Comparison of ENCODE assay signal across 15 cellular contexts in the genomic region with DNA sequence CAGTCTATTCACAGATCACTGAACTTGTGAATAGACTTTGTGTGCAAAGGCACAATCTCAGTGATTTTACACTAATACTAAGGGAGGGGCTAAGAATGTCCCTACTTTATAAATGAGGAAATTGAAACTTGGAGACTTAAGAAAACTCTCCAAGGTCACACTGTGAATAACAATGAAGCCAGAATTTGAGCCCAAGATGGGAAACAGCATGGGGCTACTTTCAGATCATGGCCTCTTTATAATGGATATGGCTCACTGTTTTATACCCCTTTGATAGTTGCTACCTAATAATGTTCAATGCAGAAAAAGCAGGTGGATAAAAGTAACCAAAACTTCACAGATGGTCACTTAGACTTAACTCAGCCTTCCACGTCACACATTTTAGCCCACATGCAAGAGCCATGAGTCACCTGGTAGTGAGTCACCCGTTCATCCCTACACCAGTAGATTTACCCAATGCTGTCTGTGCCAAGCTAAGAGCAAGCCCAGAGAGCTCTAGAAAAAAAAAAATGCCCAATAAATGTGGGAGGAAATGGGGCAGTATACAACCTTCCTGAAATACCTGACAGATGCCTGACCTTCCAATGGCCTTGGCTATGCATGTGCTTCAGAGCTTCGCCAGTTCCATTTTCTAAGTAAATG.
DNase-seq lines count a peak whose midpoint lies in the region; ATAC-seq, FAIRE-seq and TF ChIP-seq lines count a peak whose summit lies in the region.
"Had no signal": no experiment of that assay in that cellular context is flagged by ENCODE, and none has a peak within 500 bp of the region (broad histone marks: within the 10 kb centered on the region; RNA-seq: fewer than 3 reads in every experiment).

No MANE protein-coding gene starts in this region.

- POLR2A ChIA-PET in A549 (lab: Yijun Ruan, JAX), result no interaction called here

- H3K9me3 ChIP-seq in A549, result no peaks in the 10 kb centered on the region
- H3K9me3 ChIP-seq in SJSA1 (replicated peaks), result no peaks in the 10 kb centered on the region
- H3K9me3 ChIP-seq in sigmoid colon, result peaks cover 0 to 2% (median 0%) of the 10 kb centered on the region in 4 donors

- TF ChIP-seq EP300 in A549 (IDR thresholded peaks at IDR 0.05) (no peak), sigmoid colon (IDR thresholded peaks at IDR 0.05) (no peak)

- CTCF ChIA-PET in A549 (lab: Yijun Ruan, JAX), result no interaction called here

- no peak for ATAC-seq in A549
- ATAC-seq in GM21576 (IDR thresholded peaks at IDR 0.05; ENCODE audit: unreplicated experiment), result no peak

- peak in 1 of 2 experiments; percentile 18 for DNase-seq in A549 (ENCODE audit: low read depth in 1 of 2, low spot score in 1 of 2)
- peak; percentile 7 for DNase-seq in HK-2 (ENCODE audit: unreplicated experiment)
- DNase-seq in SJSA1 (ENCODE audit: low read depth in 1 of 2, low spot score in 2 of 2), result peak; percentile 30 to 49
- peak; percentile 82 for DNase-seq in islet precursor cell
- no peak for DNase-seq in sigmoid colon
- DNase-seq in NCI-H2171 treated with DMSO at 0.1 percent for 48 hours (lab: John Stamatoyannopoulos, UW), result no peak
- no peak for DNase-seq in mesenteric fat pad (ENCODE audit: low spot score)
- DNase-seq: activated naive CD4-positive, alpha-beta T cell treated with anti-CD3 and anti-CD28 coated beads, Interleukin-2, amount 10 ng/mL, durations not matched to agents 7 days and 5 days; cerebellar nuclear complex; erythroblast; NCI-H1417 treated with DMSO at 0.1 percent for 48 hours; NCI-H524 treated with DMSO at 0.1 percent for 48 hours; SHP77 treated with DMSO at 0.1 percent for 48 hours; stimulated activated CD4-positive, alpha-beta T cell treated with anti-CD3 and anti-CD28 coated beads, Interleukin-12 subunit alpha, Interleukin-12 subunit beta, amount 100 ng/mL, for 4 hours had no signal

- H3K4me3 ChIP-seq in A549 (no peak overlapping the region), SJSA1 (no peak overlapping the region), sigmoid colon (no peak overlapping the region)

- TF ChIP-seq POLR2A in A549 (IDR thresholded peaks at IDR 0.05; ENCODE audit: low read length), result no peak
- TF ChIP-seq POLR2A in sigmoid colon (IDR thresholded peaks at IDR 0.05), result no peak

- H3K27me3 ChIP-seq in SJSA1 (replicated peaks), result no peaks in the 10 kb centered on the region
- no peaks in the 10 kb centered on the region for H3K27me3 ChIP-seq in sigmoid colon

- H3K4me1 ChIP-seq in A549 (no peaks in the 10 kb centered on the region), SJSA1 (replicated peaks) (peaks cover 9% of the 10 kb centered on the region), sigmoid colon (no peaks in the 10 kb centered on the region)

- no peak for TF ChIP-seq RAD21 in A549 (conservative IDR thresholded peaks at IDR 0.05 in 1 of 2, IDR thresholded peaks at IDR 0.05 in 1 of 2)

- TF ChIP-seq CTCF in A549 (IDR thresholded peaks at IDR 0.05) (no peak), sigmoid colon (IDR thresholded peaks at IDR 0.05) (no peak)

- H3K36me3 ChIP-seq in SJSA1 (no peaks in the 10 kb centered on the region), sigmoid colon (no peaks in the 10 kb centered on the region)

- 0% methylated on average over 3 of the region's 3 CpGs for WGBS in A549 (ENCODE audit: missing lambda C conversion rate)
- WGBS in sigmoid colon, 2 donors, result 67 to 83% methylated on average over 3 of the region's 3 CpGs

- H3K27ac ChIP-seq in A549 (no peak overlapping the region), SJSA1 (no peak overlapping the region), sigmoid colon (no peak overlapping the region)

- FAIRE-seq in A549 (lab: Jason Lieb, UNC), result no peak

- intact Hi-C loops in sigmoid colon (cut with DNase I), result no loop called here

- H3K4me2 ChIP-seq in A549, result no peak overlapping the region

TF ChIP-seq in A549, 52 proteins besides CTCF, POLR2A, EP300 and RAD21:
- TF ChIP-seq FOSL2 (IDR thresholded peaks at IDR 0.05) (no peak), FOSL2 (CRISPR knock-in tag; IDR thresholded peaks at IDR 0.05) (peak; percentile 26; the same call in 1 of the 2 replicates)
- TF ChIP-seq, protein P1, sequence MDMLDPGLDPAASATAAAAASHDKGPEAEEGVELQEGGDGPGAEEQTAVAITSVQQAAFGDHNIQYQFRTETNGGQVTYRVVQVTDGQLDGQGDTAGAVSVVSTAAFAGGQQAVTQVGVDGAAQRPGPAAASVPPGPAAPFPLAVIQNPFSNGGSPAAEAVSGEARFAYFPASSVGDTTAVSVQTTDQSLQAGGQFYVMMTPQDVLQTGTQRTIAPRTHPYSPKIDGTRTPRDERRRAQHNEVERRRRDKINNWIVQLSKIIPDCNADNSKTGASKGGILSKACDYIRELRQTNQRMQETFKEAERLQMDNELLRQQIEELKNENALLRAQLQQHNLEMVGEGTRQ (IDR thresholded peaks at IDR 0.05), result no peak

Comparison
In these comparisons a context has a peak if more than half of its experiments do, and no peak if none do; other contexts are left out.
1. DNase-seq: peak in HK-2 (single experiment), SJSA1 (2 of 2) and islet precursor cell (single experiment); none in sigmoid colon (single experiment), NCI-H2171 treated with DMSO at 0.1 percent for 48 hours (single experiment) and mesenteric fat pad (single experiment).